Comparison of ENCODE assay signal across 11 cellular contexts in the genomic region with DNA sequence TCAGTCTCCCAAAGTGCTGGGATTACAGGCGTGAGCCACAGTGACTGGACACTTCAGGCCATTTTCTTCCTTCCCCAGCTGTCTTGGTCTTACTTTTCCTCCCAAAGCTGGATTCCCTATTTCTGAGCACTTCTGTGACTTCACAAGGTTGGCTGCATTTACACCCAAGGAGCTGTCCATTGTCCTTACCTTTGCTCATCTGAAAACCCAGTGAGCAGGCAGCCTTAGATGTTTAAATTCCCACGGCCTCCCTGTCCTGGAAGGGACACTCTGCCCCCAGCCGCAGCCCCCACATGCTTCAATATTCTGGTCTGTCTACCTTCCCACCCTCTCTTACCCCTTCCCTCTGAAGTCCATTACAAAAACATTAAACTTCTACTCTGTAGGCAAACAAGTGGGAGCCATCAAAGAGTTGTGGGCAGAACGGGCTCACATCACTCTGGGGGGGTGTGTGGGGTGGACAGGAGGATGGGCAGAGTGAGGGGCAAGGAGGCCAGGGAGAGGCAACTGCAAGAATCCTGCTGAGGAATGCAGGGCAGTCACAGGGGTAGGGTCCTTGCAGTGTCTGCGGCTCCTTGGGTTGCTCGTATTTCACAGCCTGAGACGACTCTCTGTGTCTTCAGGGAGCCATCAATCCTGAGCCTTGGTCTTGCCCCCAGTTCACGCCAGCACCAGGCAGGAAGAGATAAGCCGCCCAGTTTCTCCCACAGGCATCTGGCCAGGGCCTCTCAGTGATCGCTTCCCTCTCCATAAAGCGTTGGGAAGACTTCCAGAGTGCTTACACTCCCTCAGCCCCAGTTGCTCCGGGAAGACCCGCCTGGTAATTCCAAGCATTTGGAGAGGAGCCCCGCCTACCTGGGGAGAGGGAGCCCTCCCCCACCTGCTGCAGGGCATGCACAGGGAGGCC.
A peak's percentile ranks its signal among the peaks of the same experiment; 100 is the strongest.
DNase-seq lines count a peak whose midpoint lies in the region; ATAC-seq, FAIRE-seq and TF ChIP-seq lines count a peak whose summit lies in the region.
"Had no signal": no experiment of that assay in that cellular context is flagged by ENCODE, and none has a peak within 500 bp of the region (broad histone marks: within the 10 kb centered on the region; RNA-seq: fewer than 3 reads in every experiment).

No MANE protein-coding gene starts in this region.

- peaks cover 11% of the 10 kb centered on the region for H3K4me1 Mint-ChIP-seq in T-helper 2 cell treated with Interferon-gamma antibody and Interleukin-4, amounts not matched to agents 5 μg/mL and 100 μg/mL, for 36 hours (ENCODE audit: low read depth)

- TF ChIP-seq RAD21 in liver (IDR thresholded peaks at IDR 0.05), result no peak

- no peaks in the 10 kb centered on the region for H3K9me3 Mint-ChIP-seq in T-helper 2 cell treated with Interferon-gamma antibody and Interleukin-4, amounts not matched to agents 5 μg/mL and 100 μg/mL, for 36 hours

- 82% methylated on average over 14 of the region's 14 CpGs for WGBS in liver

- no peak overlapping the region for H3K4me3 ChIP-seq in liver (ENCODE audit: low read depth in 1 of 3, low read length in 3 of 3)

- FAIRE-seq in H54 (lab: Jason Lieb, UNC), result no peak

- H3K27me3 Mint-ChIP-seq in T-helper 2 cell treated with Interferon-gamma antibody and Interleukin-4, amounts not matched to agents 5 μg/mL and 100 μg/mL, for 36 hours (ENCODE audit: low read depth), result no peaks in the 10 kb centered on the region

- H3K9me3 ChIP-seq in liver (ENCODE audit: control insufficient read depth in 4 of 4, low read length in 3 of 4), result no peaks in the 10 kb centered on the region
- H3K9me3 ChIP-seq: neutrophil had no signal

- peaks cover 4 to 31% (median 26%) of the 10 kb centered on the region in 4 donors for H3K4me1 ChIP-seq in liver (ENCODE audit: control insufficient read depth in 4 of 4, insufficient read depth in 4 of 4, low read length in 3 of 4)

- peaks cover 0 to 9% (median 4%) of the 10 kb centered on the region in 4 donors for H3K36me3 ChIP-seq in liver (ENCODE audit: control insufficient read depth in 4 of 4, insufficient read depth in 3 of 4, low read depth in 1 of 4, low read length in 3 of 4)

- H3K9ac ChIP-seq in liver (ENCODE audit: low read depth in 1 of 2, low read length in 2 of 2), result no peak overlapping the region

- TF ChIP-seq POLR2A in H54 (IDR thresholded peaks at IDR 0.05; ENCODE audit: low read depth, low read length), result no peak

- H3K27ac Mint-ChIP-seq in T-helper 2 cell treated with Interferon-gamma antibody and Interleukin-4, amounts not matched to agents 5 μg/mL and 100 μg/mL, for 36 hours, result no peak overlapping the region

- no peak overlapping the region for H3K27ac ChIP-seq in liver (ENCODE audit: low read depth in 1 of 2, low read length in 2 of 2)
- H3K27ac ChIP-seq: C4-2B, neutrophil had no signal

- peak; percentile 50 for DNase-seq in ACHN
- DNase-seq in Kasumi-1 (lab: John Stamatoyannopoulos, UW), result peak; percentile 9 to 37
- peak; percentile 76 for DNase-seq in astrocyte of the hippocampus (ENCODE audit: low read depth, low spot score)
- DNase-seq in central memory CD4-positive, alpha-beta T cell, result no peak
- no peak for DNase-seq in T-helper 2 cell treated with Interferon-gamma antibody and Interleukin-4, amounts not matched to agents 5 μg/mL and 100 μg/mL, for 36 hours (ENCODE audit: low spot score)
- no peak for DNase-seq in H54 (ENCODE audit: insufficient read length, low spot score)
- DNase-seq: activated CD8-positive, alpha-beta memory T cell treated with anti-CD3 and anti-CD28 coated beads, Interleukin-2, amount 50 U/mL, for 48 hours had no signal

- no peaks in the 10 kb centered on the region for H3K27me3 ChIP-seq in liver (ENCODE audit: control insufficient read depth in 4 of 4, insufficient read depth in 4 of 4, low read length in 3 of 4)
- H3K27me3 ChIP-seq: neutrophil had no signal

- H3K4me3 Mint-ChIP-seq in T-helper 2 cell treated with Interferon-gamma antibody and Interleukin-4, amounts not matched to agents 5 μg/mL and 100 μg/mL, for 36 hours, result no peak overlapping the region

- ATAC-seq in HG03571 (IDR thresholded peaks at IDR 0.05; ENCODE audit: unreplicated experiment), result no peak

- H3K36me3 Mint-ChIP-seq in T-helper 2 cell treated with Interferon-gamma antibody and Interleukin-4, amounts not matched to agents 5 μg/mL and 100 μg/mL, for 36 hours (ENCODE audit: low read depth), result peaks cover 22% of the 10 kb centered on the region

- no peak for TF ChIP-seq CTCF in liver (IDR thresholded peaks at IDR 0.05; ENCODE audit: low read depth, low read length, missing input control)

- in situ Hi-C loops in ACHN (cut with HindIII; ENCODE audit: low pct_ligation_motif_present, low pct_unique_long_range_greater_than_20kb, low sequenced_read_pairs), result no loop called here

TF ChIP-seq in liver, 16 proteins besides CTCF, POLR2A, EP300 and RAD21:
- no peak for TF ChIP-seq YY1 (IDR thresholded peaks at IDR 0.05)
- TF ChIP-seq, protein P1, sequence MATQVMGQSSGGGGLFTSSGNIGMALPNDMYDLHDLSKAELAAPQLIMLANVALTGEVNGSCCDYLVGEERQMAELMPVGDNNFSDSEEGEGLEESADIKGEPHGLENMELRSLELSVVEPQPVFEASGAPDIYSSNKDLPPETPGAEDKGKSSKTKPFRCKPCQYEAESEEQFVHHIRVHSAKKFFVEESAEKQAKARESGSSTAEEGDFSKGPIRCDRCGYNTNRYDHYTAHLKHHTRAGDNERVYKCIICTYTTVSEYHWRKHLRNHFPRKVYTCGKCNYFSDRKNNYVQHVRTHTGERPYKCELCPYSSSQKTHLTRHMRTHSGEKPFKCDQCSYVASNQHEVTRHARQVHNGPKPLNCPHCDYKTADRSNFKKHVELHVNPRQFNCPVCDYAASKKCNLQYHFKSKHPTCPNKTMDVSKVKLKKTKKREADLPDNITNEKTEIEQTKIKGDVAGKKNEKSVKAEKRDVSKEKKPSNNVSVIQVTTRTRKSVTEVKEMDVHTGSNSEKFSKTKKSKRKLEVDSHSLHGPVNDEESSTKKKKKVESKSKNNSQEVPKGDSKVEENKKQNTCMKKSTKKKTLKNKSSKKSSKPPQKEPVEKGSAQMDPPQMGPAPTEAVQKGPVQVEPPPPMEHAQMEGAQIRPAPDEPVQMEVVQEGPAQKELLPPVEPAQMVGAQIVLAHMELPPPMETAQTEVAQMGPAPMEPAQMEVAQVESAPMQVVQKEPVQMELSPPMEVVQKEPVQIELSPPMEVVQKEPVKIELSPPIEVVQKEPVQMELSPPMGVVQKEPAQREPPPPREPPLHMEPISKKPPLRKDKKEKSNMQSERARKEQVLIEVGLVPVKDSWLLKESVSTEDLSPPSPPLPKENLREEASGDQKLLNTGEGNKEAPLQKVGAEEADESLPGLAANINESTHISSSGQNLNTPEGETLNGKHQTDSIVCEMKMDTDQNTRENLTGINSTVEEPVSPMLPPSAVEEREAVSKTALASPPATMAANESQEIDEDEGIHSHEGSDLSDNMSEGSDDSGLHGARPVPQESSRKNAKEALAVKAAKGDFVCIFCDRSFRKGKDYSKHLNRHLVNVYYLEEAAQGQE (IDR thresholded peaks at IDR 0.05), result peak; percentile 95

Comparison
In these comparisons a context has a peak if more than half of its experiments do, and no peak if none do; other contexts are left out.
1. DNase-seq: peak in ACHN (single experiment), Kasumi-1 (2 of 2) and astrocyte of the hippocampus (single experiment); none in central memory CD4-positive, alpha-beta T cell (single experiment), T-helper 2 cell treated with Interferon-gamma antibody and Interleukin-4, amounts not matched to agents 5 μg/mL and 100 μg/mL, for 36 hours (single experiment) and H54 (single experiment).